Comparison of ENCODE assay signal across 1 cellular context in the genomic region with DNA sequence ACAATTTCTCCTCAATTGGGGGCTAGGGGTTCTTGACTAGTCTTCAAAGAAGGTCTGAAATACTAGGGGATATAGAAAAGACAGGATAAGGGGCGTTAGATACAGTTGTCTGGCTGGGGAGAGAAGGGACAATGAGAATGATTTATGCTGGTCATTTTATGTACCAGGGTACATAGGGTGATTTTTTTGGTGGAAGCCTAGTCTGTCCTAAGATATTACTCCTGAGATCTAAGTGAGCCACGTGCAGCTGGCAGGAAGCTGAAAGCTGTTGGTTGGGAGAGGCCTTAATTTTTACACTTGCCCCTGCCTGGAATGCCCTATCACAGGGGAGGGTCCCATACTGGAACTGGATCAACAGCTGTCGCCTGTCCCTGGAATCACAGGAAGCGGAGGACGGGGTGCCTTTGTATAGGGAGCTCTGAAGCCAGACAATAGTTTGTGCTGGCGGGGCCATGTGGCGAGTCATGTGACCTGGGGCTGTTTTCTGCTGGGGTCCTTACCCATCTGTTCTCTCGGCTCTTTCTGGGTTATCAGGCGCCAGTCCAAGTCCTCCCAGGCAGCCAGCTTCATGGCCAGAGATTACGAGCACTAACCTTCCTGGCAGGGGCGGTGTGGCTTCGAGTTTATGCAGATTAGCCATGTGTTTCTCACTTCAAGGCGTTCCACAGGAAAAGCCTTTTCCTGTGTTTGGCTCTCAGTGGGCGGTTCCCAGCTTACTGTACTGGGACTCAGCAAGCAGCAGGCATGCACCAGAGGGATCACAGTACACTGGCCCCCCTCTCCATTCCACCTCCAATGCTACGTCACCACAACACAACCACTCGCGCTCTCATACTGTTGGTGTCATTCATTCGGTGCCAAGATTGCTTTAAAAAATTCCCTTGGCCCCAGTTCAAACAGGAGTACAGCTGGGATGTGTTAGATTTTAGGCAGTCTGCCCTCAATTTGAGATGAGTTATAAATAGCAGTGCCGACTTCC.
TF ChIP-seq lines count a peak whose summit lies in the region.

No MANE protein-coding gene starts in this region.

TF ChIP-seq in HEK293, 187 proteins besides CTCF, POLR2A, EP300 and RAD21 (continued from another document and continues in another):
- TF ChIP-seq ZNF837 (tag by site-specific recombination; IDR thresholded peaks at IDR 0.05) (no peak), RBAK (tag by site-specific recombination; IDR thresholded peaks at IDR 0.05) (no peak), ZNF654 (tag by site-specific recombination; IDR thresholded peaks at IDR 0.05; ENCODE audit: low read depth) (no peak), ZNF416 (tag by site-specific recombination; IDR thresholded peaks at IDR 0.05) (no peak), ZFP3 (tag by site-specific recombination; IDR thresholded peaks at IDR 0.05; ENCODE audit: low read depth) (no peak), TCF7L2 (IDR thresholded peaks at IDR 0.05; ENCODE audit: borderline replicate concordance, low read depth, low read length) (no peak), ZNF239 (tag by site-specific recombination; IDR thresholded peaks at IDR 0.05) (no peak), HOXA7 (CRISPR knock-in tag; IDR thresholded peaks at IDR 0.05; ENCODE audit: borderline replicate concordance) (no peak), SP2 (tag by site-specific recombination; IDR thresholded peaks at IDR 0.05) (peak; percentile 76), PRDM1 (tag by site-specific recombination; IDR thresholded peaks at IDR 0.05) (no peak), ZNF155 (tag by site-specific recombination; IDR thresholded peaks at IDR 0.05) (no peak), ZNF292 (tag by site-specific recombination; IDR thresholded peaks at IDR 0.05; ENCODE audit: borderline replicate concordance, low read depth) (no peak), ZNF707 (tag by site-specific recombination; IDR thresholded peaks at IDR 0.05) (no peak), ZNF629 (tag by site-specific recombination; IDR thresholded peaks at IDR 0.05) (peak; percentile 94), SP7 (tag by site-specific recombination; IDR thresholded peaks at IDR 0.05) (no peak; the same call in none of the 2 replicates), ZNF624 (tag by site-specific recombination; IDR thresholded peaks at IDR 0.05) (no peak), ZNF311 (tag by site-specific recombination; IDR thresholded peaks at IDR 0.05; ENCODE audit: borderline replicate concordance) (no peak), ZNF10 (tag by site-specific recombination; IDR thresholded peaks at IDR 0.05) (no peak), ZNF140 (tag by site-specific recombination; IDR thresholded peaks at IDR 0.05) (no peak), ZNF560 (tag by site-specific recombination; IDR thresholded peaks at IDR 0.05; ENCODE audit: borderline replicate concordance) (no peak), ZNF621 (tag by site-specific recombination; IDR thresholded peaks at IDR 0.05) (no peak), ZNF660 (tag by site-specific recombination; IDR thresholded peaks at IDR 0.05) (peak; percentile 67), FEZF1 (tag by site-specific recombination; IDR thresholded peaks at IDR 0.05) (peak; percentile 30; the same call in 1 of the 2 replicates), ZNF596 (tag by site-specific recombination; IDR thresholded peaks at IDR 0.05) (no peak), ZNF132 (tag by site-specific recombination; IDR thresholded peaks at IDR 0.05; ENCODE audit: borderline replicate concordance) (no peak), ZNF394 (tag by site-specific recombination; IDR thresholded peaks at IDR 0.05; ENCODE audit: borderline replicate concordance) (peak; percentile 32; the same call in 1 of the 2 replicates), SP3 (tag by site-specific recombination; IDR thresholded peaks at IDR 0.05) (peak; percentile 27; the same call in 1 of the 2 replicates), ZNF404 (tag by site-specific recombination; IDR thresholded peaks at IDR 0.05) (no peak), ZNF184 (tag by site-specific recombination; IDR thresholded peaks at IDR 0.05) (no peak), ZNF76 (tag by site-specific recombination; IDR thresholded peaks at IDR 0.05; ENCODE audit: borderline replicate concordance, low read depth) (no peak)
- TF ChIP-seq, protein P1, sequence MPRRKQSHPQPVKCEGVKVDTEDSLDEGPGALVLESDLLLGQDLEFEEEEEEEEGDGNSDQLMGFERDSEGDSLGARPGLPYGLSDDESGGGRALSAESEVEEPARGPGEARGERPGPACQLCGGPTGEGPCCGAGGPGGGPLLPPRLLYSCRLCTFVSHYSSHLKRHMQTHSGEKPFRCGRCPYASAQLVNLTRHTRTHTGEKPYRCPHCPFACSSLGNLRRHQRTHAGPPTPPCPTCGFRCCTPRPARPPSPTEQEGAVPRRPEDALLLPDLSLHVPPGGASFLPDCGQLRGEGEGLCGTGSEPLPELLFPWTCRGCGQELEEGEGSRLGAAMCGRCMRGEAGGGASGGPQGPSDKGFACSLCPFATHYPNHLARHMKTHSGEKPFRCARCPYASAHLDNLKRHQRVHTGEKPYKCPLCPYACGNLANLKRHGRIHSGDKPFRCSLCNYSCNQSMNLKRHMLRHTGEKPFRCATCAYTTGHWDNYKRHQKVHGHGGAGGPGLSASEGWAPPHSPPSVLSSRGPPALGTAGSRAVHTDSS (tag by site-specific recombination; IDR thresholded peaks at IDR 0.05) = no peak
- TF ChIP-seq, protein P2, sequence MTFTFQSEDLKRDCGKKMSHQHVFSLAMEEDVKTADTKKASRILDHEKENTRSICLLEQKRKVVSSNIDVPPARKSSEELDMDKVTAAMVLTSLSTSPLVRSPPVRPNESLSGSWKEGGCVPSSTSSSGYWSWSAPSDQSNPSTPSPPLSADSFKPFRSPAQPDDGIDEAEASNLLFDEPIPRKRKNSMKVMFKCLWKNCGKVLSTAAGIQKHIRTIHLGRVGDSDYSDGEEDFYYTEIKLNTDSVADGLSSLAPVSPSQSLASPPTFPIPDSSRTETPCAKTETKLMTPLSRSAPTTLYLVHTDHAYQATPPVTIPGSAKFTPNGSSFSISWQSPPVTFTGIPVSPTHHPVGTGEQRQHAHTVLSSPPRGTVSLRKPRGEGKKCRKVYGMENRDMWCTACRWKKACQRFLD (tag by site-specific recombination; IDR thresholded peaks at IDR 0.05) = no peak
- TF ChIP-seq, protein P3, sequence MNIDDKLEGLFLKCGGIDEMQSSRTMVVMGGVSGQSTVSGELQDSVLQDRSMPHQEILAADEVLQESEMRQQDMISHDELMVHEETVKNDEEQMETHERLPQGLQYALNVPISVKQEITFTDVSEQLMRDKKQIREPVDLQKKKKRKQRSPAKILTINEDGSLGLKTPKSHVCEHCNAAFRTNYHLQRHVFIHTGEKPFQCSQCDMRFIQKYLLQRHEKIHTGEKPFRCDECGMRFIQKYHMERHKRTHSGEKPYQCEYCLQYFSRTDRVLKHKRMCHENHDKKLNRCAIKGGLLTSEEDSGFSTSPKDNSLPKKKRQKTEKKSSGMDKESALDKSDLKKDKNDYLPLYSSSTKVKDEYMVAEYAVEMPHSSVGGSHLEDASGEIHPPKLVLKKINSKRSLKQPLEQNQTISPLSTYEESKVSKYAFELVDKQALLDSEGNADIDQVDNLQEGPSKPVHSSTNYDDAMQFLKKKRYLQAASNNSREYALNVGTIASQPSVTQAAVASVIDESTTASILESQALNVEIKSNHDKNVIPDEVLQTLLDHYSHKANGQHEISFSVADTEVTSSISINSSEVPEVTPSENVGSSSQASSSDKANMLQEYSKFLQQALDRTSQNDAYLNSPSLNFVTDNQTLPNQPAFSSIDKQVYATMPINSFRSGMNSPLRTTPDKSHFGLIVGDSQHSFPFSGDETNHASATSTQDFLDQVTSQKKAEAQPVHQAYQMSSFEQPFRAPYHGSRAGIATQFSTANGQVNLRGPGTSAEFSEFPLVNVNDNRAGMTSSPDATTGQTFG (tag by site-specific recombination; IDR thresholded peaks at IDR 0.05; ENCODE audit: borderline replicate concordance) = no peak
- TF ChIP-seq, protein P4, sequence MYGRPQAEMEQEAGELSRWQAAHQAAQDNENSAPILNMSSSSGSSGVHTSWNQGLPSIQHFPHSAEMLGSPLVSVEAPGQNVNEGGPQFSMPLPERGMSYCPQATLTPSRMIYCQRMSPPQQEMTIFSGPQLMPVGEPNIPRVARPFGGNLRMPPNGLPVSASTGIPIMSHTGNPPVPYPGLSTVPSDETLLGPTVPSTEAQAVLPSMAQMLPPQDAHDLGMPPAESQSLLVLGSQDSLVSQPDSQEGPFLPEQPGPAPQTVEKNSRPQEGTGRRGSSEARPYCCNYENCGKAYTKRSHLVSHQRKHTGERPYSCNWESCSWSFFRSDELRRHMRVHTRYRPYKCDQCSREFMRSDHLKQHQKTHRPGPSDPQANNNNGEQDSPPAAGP (tag by site-specific recombination; IDR thresholded peaks at IDR 0.05) = no peak
- TF ChIP-seq, protein P5, sequence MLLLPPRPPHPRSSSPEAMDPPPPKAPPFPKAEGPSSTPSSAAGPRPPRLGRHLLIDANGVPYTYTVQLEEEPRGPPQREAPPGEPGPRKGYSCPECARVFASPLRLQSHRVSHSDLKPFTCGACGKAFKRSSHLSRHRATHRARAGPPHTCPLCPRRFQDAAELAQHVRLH (tag by site-specific recombination; IDR thresholded peaks at IDR 0.05) = no peak
- TF ChIP-seq, protein P6, sequence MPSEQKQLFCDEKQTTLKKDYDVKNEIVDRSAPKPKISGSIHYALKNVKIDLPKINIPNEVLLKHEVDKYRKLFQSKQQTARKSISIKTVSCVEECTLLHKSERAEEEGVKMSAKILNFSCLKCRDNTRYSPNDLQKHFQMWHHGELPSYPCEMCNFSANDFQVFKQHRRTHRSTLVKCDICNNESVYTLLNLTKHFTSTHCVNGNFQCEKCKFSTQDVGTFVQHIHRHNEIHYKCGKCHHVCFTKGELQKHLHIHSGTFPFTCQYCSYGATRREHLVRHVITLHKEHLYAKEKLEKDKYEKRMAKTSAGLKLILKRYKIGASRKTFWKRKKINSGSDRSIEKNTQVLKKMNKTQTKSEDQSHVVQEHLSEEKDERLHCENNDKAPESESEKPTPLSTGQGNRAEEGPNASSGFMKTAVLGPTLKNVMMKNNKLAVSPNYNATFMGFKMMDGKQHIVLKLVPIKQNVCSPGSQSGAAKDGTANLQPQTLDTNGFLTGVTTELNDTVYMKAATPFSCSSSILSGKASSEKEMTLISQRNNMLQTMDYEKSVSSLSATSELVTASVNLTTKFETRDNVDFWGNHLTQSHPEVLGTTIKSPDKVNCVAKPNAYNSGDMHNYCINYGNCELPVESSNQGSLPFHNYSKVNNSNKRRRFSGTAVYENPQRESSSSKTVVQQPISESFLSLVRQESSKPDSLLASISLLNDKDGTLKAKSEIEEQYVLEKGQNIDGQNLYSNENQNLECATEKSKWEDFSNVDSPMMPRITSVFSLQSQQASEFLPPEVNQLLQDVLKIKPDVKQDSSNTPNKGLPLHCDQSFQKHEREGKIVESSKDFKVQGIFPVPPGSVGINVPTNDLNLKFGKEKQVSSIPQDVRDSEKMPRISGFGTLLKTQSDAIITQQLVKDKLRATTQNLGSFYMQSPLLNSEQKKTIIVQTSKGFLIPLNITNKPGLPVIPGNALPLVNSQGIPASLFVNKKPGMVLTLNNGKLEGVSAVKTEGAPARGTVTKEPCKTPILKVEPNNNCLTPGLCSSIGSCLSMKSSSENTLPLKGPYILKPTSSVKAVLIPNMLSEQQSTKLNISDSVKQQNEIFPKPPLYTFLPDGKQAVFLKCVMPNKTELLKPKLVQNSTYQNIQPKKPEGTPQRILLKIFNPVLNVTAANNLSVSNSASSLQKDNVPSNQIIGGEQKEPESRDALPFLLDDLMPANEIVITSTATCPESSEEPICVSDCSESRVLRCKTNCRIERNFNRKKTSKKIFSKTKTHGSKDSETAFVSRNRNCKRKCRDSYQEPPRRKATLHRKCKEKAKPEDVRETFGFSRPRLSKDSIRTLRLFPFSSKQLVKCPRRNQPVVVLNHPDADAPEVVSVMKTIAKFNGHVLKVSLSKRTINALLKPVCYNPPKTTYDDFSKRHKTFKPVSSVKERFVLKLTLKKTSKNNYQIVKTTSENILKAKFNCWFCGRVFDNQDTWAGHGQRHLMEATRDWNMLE (tag by site-specific recombination; conservative IDR thresholded peaks at IDR 0.05; ENCODE audit: low read depth) = no peak
- TF ChIP-seq, protein P7, sequence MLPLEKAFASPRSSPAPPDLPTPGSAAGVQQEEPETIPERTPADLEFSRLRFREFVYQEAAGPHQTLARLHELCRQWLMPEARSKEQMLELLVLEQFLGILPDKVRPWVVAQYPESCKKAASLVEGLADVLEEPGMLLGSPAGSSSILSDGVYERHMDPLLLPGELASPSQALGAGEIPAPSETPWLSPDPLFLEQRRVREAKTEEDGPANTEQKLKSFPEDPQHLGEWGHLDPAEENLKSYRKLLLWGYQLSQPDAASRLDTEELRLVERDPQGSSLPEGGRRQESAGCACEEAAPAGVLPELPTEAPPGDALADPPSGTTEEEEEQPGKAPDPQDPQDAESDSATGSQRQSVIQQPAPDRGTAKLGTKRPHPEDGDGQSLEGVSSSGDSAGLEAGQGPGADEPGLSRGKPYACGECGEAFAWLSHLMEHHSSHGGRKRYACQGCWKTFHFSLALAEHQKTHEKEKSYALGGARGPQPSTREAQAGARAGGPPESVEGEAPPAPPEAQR (tag by site-specific recombination; IDR thresholded peaks at IDR 0.05) = no peak
- TF ChIP-seq, protein P8, sequence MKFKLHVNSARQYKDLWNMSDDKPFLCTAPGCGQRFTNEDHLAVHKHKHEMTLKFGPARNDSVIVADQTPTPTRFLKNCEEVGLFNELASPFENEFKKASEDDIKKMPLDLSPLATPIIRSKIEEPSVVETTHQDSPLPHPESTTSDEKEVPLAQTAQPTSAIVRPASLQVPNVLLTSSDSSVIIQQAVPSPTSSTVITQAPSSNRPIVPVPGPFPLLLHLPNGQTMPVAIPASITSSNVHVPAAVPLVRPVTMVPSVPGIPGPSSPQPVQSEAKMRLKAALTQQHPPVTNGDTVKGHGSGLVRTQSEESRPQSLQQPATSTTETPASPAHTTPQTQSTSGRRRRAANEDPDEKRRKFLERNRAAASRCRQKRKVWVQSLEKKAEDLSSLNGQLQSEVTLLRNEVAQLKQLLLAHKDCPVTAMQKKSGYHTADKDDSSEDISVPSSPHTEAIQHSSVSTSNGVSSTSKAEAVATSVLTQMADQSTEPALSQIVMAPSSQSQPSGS (tag by site-specific recombination; IDR thresholded peaks at IDR 0.05; ENCODE audit: low read depth) = peak; percentile 87
- TF ChIP-seq, protein P9, sequence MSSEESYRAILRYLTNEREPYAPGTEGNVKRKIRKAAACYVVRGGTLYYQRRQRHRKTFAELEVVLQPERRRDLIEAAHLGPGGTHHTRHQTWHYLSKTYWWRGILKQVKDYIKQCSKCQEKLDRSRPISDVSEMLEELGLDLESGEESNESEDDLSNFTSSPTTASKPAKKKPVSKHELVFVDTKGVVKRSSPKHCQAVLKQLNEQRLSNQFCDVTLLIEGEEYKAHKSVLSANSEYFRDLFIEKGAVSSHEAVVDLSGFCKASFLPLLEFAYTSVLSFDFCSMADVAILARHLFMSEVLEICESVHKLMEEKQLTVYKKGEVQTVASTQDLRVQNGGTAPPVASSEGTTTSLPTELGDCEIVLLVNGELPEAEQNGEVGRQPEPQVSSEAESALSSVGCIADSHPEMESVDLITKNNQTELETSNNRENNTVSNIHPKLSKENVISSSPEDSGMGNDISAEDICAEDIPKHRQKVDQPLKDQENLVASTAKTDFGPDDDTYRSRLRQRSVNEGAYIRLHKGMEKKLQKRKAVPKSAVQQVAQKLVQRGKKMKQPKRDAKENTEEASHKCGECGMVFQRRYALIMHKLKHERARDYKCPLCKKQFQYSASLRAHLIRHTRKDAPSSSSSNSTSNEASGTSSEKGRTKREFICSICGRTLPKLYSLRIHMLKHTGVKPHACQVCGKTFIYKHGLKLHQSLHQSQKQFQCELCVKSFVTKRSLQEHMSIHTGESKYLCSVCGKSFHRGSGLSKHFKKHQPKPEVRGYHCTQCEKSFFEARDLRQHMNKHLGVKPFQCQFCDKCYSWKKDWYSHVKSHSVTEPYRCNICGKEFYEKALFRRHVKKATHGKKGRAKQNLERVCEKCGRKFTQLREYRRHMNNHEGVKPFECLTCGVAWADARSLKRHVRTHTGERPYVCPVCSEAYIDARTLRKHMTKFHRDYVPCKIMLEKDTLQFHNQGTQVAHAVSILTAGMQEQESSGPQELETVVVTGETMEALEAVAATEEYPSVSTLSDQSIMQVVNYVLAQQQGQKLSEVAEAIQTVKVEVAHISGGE (tag by site-specific recombination; conservative IDR thresholded peaks at IDR 0.05; ENCODE audit: low read depth) = no peak; the same call in 1 of the 2 replicates
